In genomic region chr19:4304509-4305252, GRCh38 we compare ENCODE assay signal across 8 cellular contexts. TPM values are rescaled to one million over a fixed set of nuclear protein-coding genes. Genes with fewer than 3 reads are reported as not detected.
DNase-seq lines count a peak whose midpoint lies in the region; ATAC-seq and TF ChIP-seq lines count a peak whose summit lies in the region.

Gene FSD1, plus strand, starts transcription at chr19:4304598. Its CDS starts 149 bp downstream, at chr19:4304747.

- no peaks in the 10 kb centered on the region for H3K36me3 Mint-ChIP-seq in MCF 10A (ENCODE audit: insufficient read depth, unreplicated experiment)

- peak within 1 kb of the TSS; percentile 77 for H2BK12ac ChIP-seq in trophoblast cell (ENCODE audit: low read length)

- H3K27me3 ChIP-seq in breast epithelium (peaks cover 4 to 9% of the 10 kb centered on the region in 2 donors), esophagus muscularis mucosa (peaks cover 0 to 56% (median 19%) of the 10 kb centered on the region in 4 donors), trophoblast cell (ENCODE audit: insufficient read depth, low read length) (no peaks in the 10 kb centered on the region), PC-9 (ENCODE audit: insufficient read depth, low read depth) (no peaks in the 10 kb centered on the region)

- no peak within 1 kb of the TSS for H3K9ac ChIP-seq in trophoblast cell (ENCODE audit: low read length)

- H3K4me2 ChIP-seq in trophoblast cell (ENCODE audit: low read length), result peak within 1 kb of the TSS; percentile 72
- no peak within 1 kb of the TSS for H3K4me2 ChIP-seq in PC-9

- DNase-seq in breast epithelium (ENCODE audit: low spot score in 2 of 2) (no peak), MCF 10A (ENCODE audit: unreplicated experiment) (no peak), NCI-H510A (lab: John Stamatoyannopoulos, UW) (peak; percentile 65), esophagus muscularis mucosa (ENCODE audit: extremely low spot score) (no peak), trophoblast cell (no peak), PC-9 (no peak)
- DNase-seq in activated CD8-positive, alpha-beta memory T cell treated with anti-CD3 and anti-CD28 coated beads for 24 hours, result peak; percentile 89

- H3K14ac ChIP-seq in trophoblast cell (ENCODE audit: low read length), result peak within 1 kb of the TSS; percentile 49

- no peak within 1 kb of the TSS for H3K23ac ChIP-seq in trophoblast cell (ENCODE audit: low read length)

- H2AK5ac ChIP-seq in trophoblast cell (ENCODE audit: low read length), result peak within 1 kb of the TSS; percentile 43

- WGBS in esophagus muscularis mucosa, result 2% methylated on average over 7 of the region's 63 CpGs
- no CpG with 5 or more reads among the region's 63 CpGs for WGBS in trophoblast cell (ENCODE audit: extremely low coverage, insufficient coverage, insufficient read length)

- no peak within 1 kb of the TSS for H3K4ac ChIP-seq in trophoblast cell (ENCODE audit: low read depth, low read length)

- H4K8ac ChIP-seq in trophoblast cell (ENCODE audit: low read depth, low read length), result peak within 1 kb of the TSS; percentile 76

- peak within 1 kb of the TSS; percentile 57 for H4K91ac ChIP-seq in trophoblast cell (ENCODE audit: low read depth, low read length)

- POLR2A ChIA-PET in MCF 10A (lab: Yijun Ruan, JAX), result no interaction called here
- POLR2A ChIA-PET in PC-9 (lab: Charles Lee; ENCODE audit: unreplicated experiment), result interaction anchor here (0.6 kb wide), 1 partner anchor 333 kb away, joined by 7 read pairs; the partner anchor contains the start of gene DAPK3

- H3F3A ChIP-seq in PC-9 (ENCODE audit: insufficient read depth, low read depth), result peaks cover 6% of the 10 kb centered on the region; the same call in 1 of the 2 replicates

- intact Hi-C loops in breast epithelium (cut with DNase I; ENCODE audit: low total_unique reads) (loop anchor here (10.0 kb wide), 1 partner anchor 650 kb away; no protein-coding TSS in a partner anchor), MCF 10A (cut with micrococcal nuclease) (no loop called here), esophagus muscularis mucosa (cut with DNase I) (no loop called here), PC-9 (cut with micrococcal nuclease; ENCODE audit: unreplicated experiment) (no loop called here)

- H3K27ac ChIP-seq in breast epithelium (no peak within 1 kb of the TSS), esophagus muscularis mucosa (replicated peaks in 1 of 4) (no peak within 1 kb of the TSS), trophoblast cell (ENCODE audit: low read depth, low read length) (no peak within 1 kb of the TSS), PC-9 (no peak within 1 kb of the TSS)

- H3K79me2 ChIP-seq in trophoblast cell (ENCODE audit: control insufficient read depth, insufficient read depth, low read length, poor library complexity) (no peaks in the 10 kb centered on the region), PC-9 (ENCODE audit: low read depth) (no peaks in the 10 kb centered on the region)

- BruUV-seq in MCF 10A (replicated peaks; lab: Mats Ljungman, UMichigan), result no TSS peak
- no TSS peak for BruUV-seq in PC-9 (replicated peaks; lab: Mats Ljungman, UMichigan)

- no peaks in the 10 kb centered on the region for H4K20me1 ChIP-seq in PC-9 (ENCODE audit: insufficient read depth)

- no peaks in the 10 kb centered on the region for H3K9me3 Mint-ChIP-seq in MCF 10A (ENCODE audit: unreplicated experiment)

- no peak within 1 kb of the TSS for H3K18ac ChIP-seq in trophoblast cell (ENCODE audit: low read length)

- no peak within 1 kb of the TSS for H2BK5ac ChIP-seq in trophoblast cell (ENCODE audit: low read depth, low read length, poor library complexity)

- ATAC-seq in HG03025 (IDR thresholded peaks at IDR 0.05; ENCODE audit: low FRiP score, unreplicated experiment), result no peak

- peak within 1 kb of the TSS in 2 of 3 donors; percentile 46 to 61 for H3K4me3 ChIP-seq in breast epithelium
- H3K4me3 ChIP-seq in esophagus muscularis mucosa, result peak within 1 kb of the TSS; percentile 22 to 52 (median 30)
- H3K4me3 ChIP-seq in trophoblast cell (ENCODE audit: low read depth, low read length), result peak within 1 kb of the TSS; percentile 68
- H3K4me3 ChIP-seq in PC-9, result no peak within 1 kb of the TSS

- TF ChIP-seq EP300 in esophagus muscularis mucosa (IDR thresholded peaks at IDR 0.05), result no peak

- peak within 1 kb of the TSS; percentile 81 for H2AFZ ChIP-seq in trophoblast cell (ENCODE audit: insufficient read depth, low read length, poor library complexity)
- H2AFZ ChIP-seq in PC-9, result no peak within 1 kb of the TSS

- TF ChIP-seq POLR2A in breast epithelium (IDR thresholded peaks at IDR 0.05) (no peak), esophagus muscularis mucosa (IDR thresholded peaks at IDR 0.05; ENCODE audit: low read depth) (no peak)

- peaks cover 7% of the 10 kb centered on the region for H3K79me1 ChIP-seq in trophoblast cell (ENCODE audit: low read length)

- H3K27me3 Mint-ChIP-seq in MCF 10A (ENCODE audit: insufficient read depth, unreplicated experiment), result peaks cover 20% of the 10 kb centered on the region

- H3K4me1 Mint-ChIP-seq in MCF 10A (ENCODE audit: insufficient read depth, unreplicated experiment), result no peaks in the 10 kb centered on the region

- TF ChIP-seq CTCF in breast epithelium (IDR thresholded peaks at IDR 0.05) (no peak), MCF 10A (IDR thresholded peaks at IDR 0.05; ENCODE audit: unreplicated experiment) (no peak), esophagus muscularis mucosa (IDR thresholded peaks at IDR 0.05) (no peak), PC-9 (conservative IDR thresholded peaks at IDR 0.05) (no peak)

- peak within 1 kb of the TSS; percentile 15 for H2BK120ac ChIP-seq in trophoblast cell (ENCODE audit: insufficient read depth, low read length, poor library complexity)

- no peaks in the 10 kb centered on the region for H3K9me2 ChIP-seq in PC-9 (ENCODE audit: insufficient read depth)

- no peaks in the 10 kb centered on the region for H3K4me1 ChIP-seq in breast epithelium
- H3K4me1 ChIP-seq in esophagus muscularis mucosa, result peaks cover 0 to 8% (median 7%) of the 10 kb centered on the region in 4 donors
- peaks cover 14 to 17% of the 10 kb centered on the region in 2 experiments for H3K4me1 ChIP-seq in trophoblast cell (ENCODE audit: control insufficient read depth in 1 of 2, insufficient read depth in 2 of 2, low read length in 2 of 2)
- no peaks in the 10 kb centered on the region for H3K4me1 ChIP-seq in PC-9 (replicated peaks; ENCODE audit: insufficient read depth)

- peak within 1 kb of the TSS; percentile 12 for H4K12ac ChIP-seq in trophoblast cell (ENCODE audit: low read depth, low read length)

- CTCF ChIA-PET in MCF 10A (lab: Yijun Ruan, JAX), result interaction anchor here (1.2 kb wide), 1 partner anchor 38 kb away, joined by 3 read pairs; no protein-coding TSS in a partner anchor
- CTCF ChIA-PET in PC-9 (lab: Charles Lee), result no interaction called here

- H3K27ac Mint-ChIP-seq in MCF 10A (ENCODE audit: low read depth, unreplicated experiment), result no peak within 1 kb of the TSS

- H3K9me3 ChIP-seq in breast epithelium, result no peaks in the 10 kb centered on the region
- H3K9me3 ChIP-seq in esophagus muscularis mucosa, result no peaks in the 10 kb centered on the region
- peaks cover 3% of the 10 kb centered on the region for H3K9me3 ChIP-seq in trophoblast cell (ENCODE audit: insufficient read depth, low read depth, low read length)
- H3K9me3 ChIP-seq in PC-9 (ENCODE audit: insufficient read depth, low read depth), result no peaks in the 10 kb centered on the region

- no peaks in the 10 kb centered on the region for H3K36me3 ChIP-seq in breast epithelium
- no peaks in the 10 kb centered on the region for H3K36me3 ChIP-seq in esophagus muscularis mucosa
- H3K36me3 ChIP-seq in trophoblast cell (ENCODE audit: control insufficient read depth in 1 of 2, insufficient read depth in 2 of 2, low read length in 2 of 2), result peaks cover 0 to 2% of the 10 kb centered on the region in 2 experiments
- H3K36me3 ChIP-seq in PC-9 (ENCODE audit: low read depth), result no peaks in the 10 kb centered on the region

- H3K4me3 Mint-ChIP-seq in MCF 10A (ENCODE audit: unreplicated experiment), result no peak within 1 kb of the TSS

RNA-seq across cellular contexts. Expression of gene FSD1, which starts in this region (rescaled TPM):
- total RNA-seq in breast epithelium (under 1 TPM in 1 of 3 donors, not detected in 2; 0.88 TPM), MCF 10A (2022) (not detected in 2 replicates), esophagus muscularis mucosa (under 1 TPM in 2 of 4 donors, not detected in 2; 0.29 to 0.50 TPM), PC-9 (2021) (not detected in 2 replicates)
- 8.7 TPM in 2 replicates for polyA plus RNA-seq in trophoblast cell (2013)

Comparison
In these comparisons a context has a peak if more than half of its experiments do, and no peak if none do; other contexts are left out.
1. DNase-seq: peak in NCI-H510A (single experiment) and activated CD8-positive, alpha-beta memory T cell treated with anti-CD3 and anti-CD28 coated beads for 24 hours (single experiment); none in breast epithelium (0 of 2), MCF 10A (single experiment), esophagus muscularis mucosa (single experiment), trophoblast cell (0 of 2) and PC-9 (0 of 2).